Comparison of ENCODE assay signal across 9 cellular contexts in the genomic region with DNA sequence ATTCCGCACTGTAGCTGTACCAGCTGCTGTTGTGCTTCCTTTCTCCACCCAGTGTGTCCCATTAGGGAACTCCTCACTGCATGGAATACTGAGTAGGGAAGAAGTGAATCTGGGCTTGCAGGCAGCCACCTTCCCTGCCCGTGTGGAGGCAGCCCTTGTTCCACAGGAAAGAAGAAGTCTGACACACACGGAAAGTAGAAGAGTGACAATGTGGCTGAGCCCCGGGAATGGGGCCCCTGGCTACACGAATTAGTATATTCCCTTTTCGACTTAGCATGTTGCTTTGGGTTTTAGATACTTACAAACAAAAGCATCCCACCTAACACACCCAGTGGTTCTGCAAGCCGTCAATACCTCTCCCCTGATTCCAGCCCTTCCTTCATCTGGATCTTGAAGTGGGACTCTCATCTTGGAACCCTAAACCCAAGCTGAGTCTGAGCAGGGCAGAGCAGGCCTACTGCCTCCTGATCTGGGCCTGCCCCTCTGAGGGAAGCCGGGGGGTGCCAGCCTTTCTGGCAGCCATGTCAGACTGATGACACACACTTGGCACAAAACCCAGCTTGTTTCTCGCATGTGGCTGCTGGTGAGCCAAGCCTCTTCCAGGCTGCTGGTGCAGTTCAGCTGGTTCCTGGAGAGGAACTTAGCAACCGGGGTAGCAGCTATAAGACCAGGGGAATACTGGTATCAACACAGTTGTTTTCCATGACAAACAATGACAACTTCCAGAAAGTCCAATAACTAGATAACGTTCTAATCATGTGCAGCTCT.
DNase-seq lines count a peak whose midpoint lies in the region; ATAC-seq lines count a peak whose summit lies in the region.
"Had no signal": no experiment of that assay in that cellular context is flagged by ENCODE, and none has a peak within 500 bp of the region (broad histone marks: within the 10 kb centered on the region; RNA-seq: fewer than 3 reads in every experiment).

No MANE protein-coding gene starts in this region.

- no peaks in the 10 kb centered on the region for H3K79me2 ChIP-seq in mesendoderm (ENCODE audit: control insufficient read depth, insufficient read depth, low read length)

- WGBS in mesendoderm (ENCODE audit: extremely low coverage, insufficient coverage, low lambda C conversion rate) = no CpG with 5 or more reads among the region's 11 CpGs

- no peak overlapping the region for H4K8ac ChIP-seq in mesendoderm (ENCODE audit: low read depth, low read length)

- peaks cover 5% of the 10 kb centered on the region for H3K4me1 ChIP-seq in mesendoderm (ENCODE audit: control insufficient read depth, low read depth, low read length)

- no peaks in the 10 kb centered on the region for H3K27me3 ChIP-seq in mesendoderm (ENCODE audit: insufficient read depth, low read length, poor library complexity)

- H2BK15ac ChIP-seq in mesendoderm (replicated peaks; ENCODE audit: low read depth) = no peak overlapping the region

- H2BK5ac ChIP-seq in mesendoderm (ENCODE audit: low read length) = no peak overlapping the region

- H3K56ac ChIP-seq in mesendoderm (ENCODE audit: low read length) = no peak overlapping the region

- peak; percentile 80 for DNase-seq in AG08395 (ENCODE audit: low spot score)
- peak; percentile 6 for DNase-seq in NCI-H69 (lab: John Stamatoyannopoulos, UW)
- peak; percentile 75 for DNase-seq in dermis blood vessel endothelial cell
- DNase-seq in mesendoderm = no peak
- DNase-seq in effector CD4-positive, alpha-beta T cell = no peak
- DNase-seq in activated CD4-positive, CD25-positive, alpha-beta regulatory T cell treated with anti-CD3 and anti-CD28 coated beads, Interleukin-2, amount 50 U/mL, for 72 hours = no peak
- DNase-seq in AML-193 (lab: John Stamatoyannopoulos, UW) = no peak
- DNase-seq: naive thymus-derived CD4-positive, alpha-beta T cell had no signal

- H2BK120ac ChIP-seq in mesendoderm (ENCODE audit: low read depth, low read length) = no peak overlapping the region

- H3K79me1 ChIP-seq in mesendoderm (ENCODE audit: low read length) = no peaks in the 10 kb centered on the region

- no peak overlapping the region for H3K18ac ChIP-seq in mesendoderm (ENCODE audit: low read length)

- H2AK5ac ChIP-seq in mesendoderm (ENCODE audit: low read length) = no peak overlapping the region

- H3K27ac ChIP-seq in mesendoderm (ENCODE audit: low read depth, low read length) = no peak overlapping the region

- no peak overlapping the region for H3K23ac ChIP-seq in mesendoderm (ENCODE audit: low read length)

- H4K5ac ChIP-seq in mesendoderm (ENCODE audit: low read length) = peak overlapping the region; percentile 44

- no peak overlapping the region for H3K4me2 ChIP-seq in mesendoderm (ENCODE audit: low read length)

- no peak for ATAC-seq in HG03045 (IDR thresholded peaks at IDR 0.05; ENCODE audit: unreplicated experiment)
- ATAC-seq: naive thymus-derived CD4-positive, alpha-beta T cell had no signal

- no peak overlapping the region for H3K4ac ChIP-seq in mesendoderm (ENCODE audit: low read depth, low read length)

- H3K36me3 ChIP-seq in mesendoderm (ENCODE audit: control insufficient read depth, insufficient read depth, low read length) = no peaks in the 10 kb centered on the region

- no peak overlapping the region for H3K9ac ChIP-seq in mesendoderm (ENCODE audit: low read length)

- no peak overlapping the region for H3K4me3 ChIP-seq in mesendoderm (ENCODE audit: low read length)

Comparison
In these comparisons a context has a peak if more than half of its experiments do, and no peak if none do; other contexts are left out.
1. DNase-seq: peak in AG08395 (single experiment), NCI-H69 (single experiment) and dermis blood vessel endothelial cell (single experiment); none in mesendoderm (single experiment), effector CD4-positive, alpha-beta T cell (single experiment), activated CD4-positive, CD25-positive, alpha-beta regulatory T cell treated with anti-CD3 and anti-CD28 coated beads, Interleukin-2, amount 50 U/mL, for 72 hours (single experiment) and AML-193 (0 of 2).